ENCODE assay signal across 9 cellular contexts in the genomic region with DNA sequence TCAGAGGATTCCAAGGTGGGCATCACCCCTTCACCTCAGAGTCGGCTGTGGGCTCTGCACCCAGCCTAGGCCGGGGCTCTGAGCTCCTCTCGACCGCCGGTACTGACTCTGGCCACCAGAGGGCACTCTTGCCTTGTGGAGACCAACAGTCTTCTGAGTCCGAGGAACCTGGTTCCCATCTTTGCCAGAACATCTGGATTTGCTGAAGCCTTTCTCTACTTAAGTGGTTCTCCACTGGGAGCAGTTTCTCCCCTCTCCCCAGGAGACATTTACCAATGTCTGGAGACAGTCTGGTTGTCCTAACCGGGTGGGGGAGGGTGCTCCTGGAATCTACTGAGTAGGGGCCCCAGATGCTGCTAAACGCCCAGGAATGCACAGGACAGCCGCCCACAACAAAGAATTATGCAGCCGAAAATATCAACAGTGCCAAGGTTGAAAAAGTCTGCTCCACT. TPM values are rescaled to one million over a fixed set of nuclear protein-coding genes. Genes with fewer than 3 reads are reported as not detected.
DNase-seq lines count a peak whose midpoint lies in the region; ATAC-seq and FAIRE-seq lines count a peak whose summit lies in the region.
"Had no signal": no experiment of that assay in that cellular context is flagged by ENCODE, and none has a peak within 500 bp of the region (broad histone marks: within the 10 kb centered on the region; RNA-seq: fewer than 3 reads in every experiment).

No MANE protein-coding gene starts in this region.

- H3K4me1 Mint-ChIP-seq in activated T-cell treated with anti-CD3 and anti-CD28 coated beads, Interleukin-2, amount 50 U/mL, for 4 hours (ENCODE audit: low read depth) = peaks cover 5% of the 10 kb centered on the region
- H3K4me1 Mint-ChIP-seq in natural killer cell treated with Interleukin-12 subunit alpha and Interleukin-12 subunit beta and Interleukin-15 and Interleukin-18, amount 100 ng/mL, for 72 hours (ENCODE audit: low read depth in 2 of 2) = peaks cover 0 to 15% of the 10 kb centered on the region in 2 donors
- H3K4me1 Mint-ChIP-seq in stimulated activated effector memory CD8-positive, alpha-beta T cell treated with anti-CD3 and anti-CD28 coated beads, Interleukin-12 subunit alpha, Interleukin-12 subunit beta, amount 100 ng/mL, for 72 hours = peaks cover 8% of the 10 kb centered on the region

- H3K27ac Mint-ChIP-seq in natural killer cell treated with Interleukin-12 subunit alpha and Interleukin-12 subunit beta and Interleukin-15 and Interleukin-18, amount 100 ng/mL, for 72 hours = peak overlapping the region in 1 of 2 donors; percentile 61
- H3K27ac Mint-ChIP-seq in stimulated activated effector memory CD8-positive, alpha-beta T cell treated with anti-CD3 and anti-CD28 coated beads, Interleukin-12 subunit alpha, Interleukin-12 subunit beta, amount 100 ng/mL, for 72 hours = peak overlapping the region; percentile 43
- H3K27ac Mint-ChIP-seq: dendritic cell treated with granulocyte-macrophage colony-stimulating factor and Interleukin-4, amounts not matched to agents 40 ng/mL and 50 ng/mL, for 4 days had no signal

- DNase-seq in DMS53 treated with DMSO at 0.1 percent for 48 hours (lab: John Stamatoyannopoulos, UW; ENCODE audit: unreplicated experiment) = peak; percentile 49
- peak; percentile 48 for DNase-seq in Jurkat, Clone E6-1 (ENCODE audit: low read depth, low spot score)
- peak; percentile 48 for DNase-seq in RCC 7860 (ENCODE audit: low spot score)
- DNase-seq in activated T-cell treated with anti-CD3 and anti-CD28 coated beads, Interleukin-2, amount 50 U/mL, for 4 hours = peak; percentile 90
- peak; percentile 92 for DNase-seq in fibroblast of gingiva (ENCODE audit: low read depth)
- peak; percentile 83 for DNase-seq in natural killer cell treated with Interleukin-12 subunit alpha and Interleukin-12 subunit beta and Interleukin-15 and Interleukin-18, amount 100 ng/mL, for 72 hours (ENCODE audit: low spot score)
- peak; percentile 90 to 93 for DNase-seq in stimulated activated effector memory CD8-positive, alpha-beta T cell treated with anti-CD3 and anti-CD28 coated beads, Interleukin-12 subunit alpha, Interleukin-12 subunit beta, amount 100 ng/mL, for 72 hours (ENCODE audit: low spot score in 2 of 2)

- no peak overlapping the region for H3K4me3 Mint-ChIP-seq in activated T-cell treated with anti-CD3 and anti-CD28 coated beads, Interleukin-2, amount 50 U/mL, for 4 hours
- no peak overlapping the region for H3K4me3 Mint-ChIP-seq in natural killer cell treated with Interleukin-12 subunit alpha and Interleukin-12 subunit beta and Interleukin-15 and Interleukin-18, amount 100 ng/mL, for 72 hours
- no peak overlapping the region for H3K4me3 Mint-ChIP-seq in stimulated activated effector memory CD8-positive, alpha-beta T cell treated with anti-CD3 and anti-CD28 coated beads, Interleukin-12 subunit alpha, Interleukin-12 subunit beta, amount 100 ng/mL, for 72 hours
- H3K4me3 Mint-ChIP-seq: dendritic cell treated with granulocyte-macrophage colony-stimulating factor and Interleukin-4, amounts not matched to agents 40 ng/mL and 50 ng/mL, for 4 days had no signal

- peaks cover 6% of the 10 kb centered on the region for H3K27me3 Mint-ChIP-seq in activated T-cell treated with anti-CD3 and anti-CD28 coated beads, Interleukin-2, amount 50 U/mL, for 4 hours (ENCODE audit: low read depth)
- H3K27me3 Mint-ChIP-seq in natural killer cell treated with Interleukin-12 subunit alpha and Interleukin-12 subunit beta and Interleukin-15 and Interleukin-18, amount 100 ng/mL, for 72 hours = peaks cover 0 to 2% of the 10 kb centered on the region in 2 donors

- ATAC-seq in activated T-cell treated with anti-CD3 and anti-CD28 coated beads, Interleukin-2, amount 50 U/mL, for 4 hours = peak; percentile 82 to 86
- peak; percentile 78 to 85 for ATAC-seq in natural killer cell treated with Interleukin-12 subunit alpha and Interleukin-12 subunit beta and Interleukin-15 and Interleukin-18, amount 100 ng/mL, for 72 hours
- ATAC-seq in stimulated activated effector memory CD8-positive, alpha-beta T cell treated with anti-CD3 and anti-CD28 coated beads, Interleukin-12 subunit alpha, Interleukin-12 subunit beta, amount 100 ng/mL, for 72 hours = peak; percentile 84
- ATAC-seq in HG03457 (IDR thresholded peaks at IDR 0.05; ENCODE audit: unreplicated experiment) = no peak

- H3K9me3 Mint-ChIP-seq in activated T-cell treated with anti-CD3 and anti-CD28 coated beads, Interleukin-2, amount 50 U/mL, for 4 hours = no peaks in the 10 kb centered on the region
- no peaks in the 10 kb centered on the region for H3K9me3 Mint-ChIP-seq in natural killer cell treated with Interleukin-12 subunit alpha and Interleukin-12 subunit beta and Interleukin-15 and Interleukin-18, amount 100 ng/mL, for 72 hours
- no peaks in the 10 kb centered on the region for H3K9me3 Mint-ChIP-seq in stimulated activated effector memory CD8-positive, alpha-beta T cell treated with anti-CD3 and anti-CD28 coated beads, Interleukin-12 subunit alpha, Interleukin-12 subunit beta, amount 100 ng/mL, for 72 hours
- H3K9me3 Mint-ChIP-seq: dendritic cell treated with granulocyte-macrophage colony-stimulating factor and Interleukin-4, amounts not matched to agents 40 ng/mL and 50 ng/mL, for 4 days had no signal

- H3K4me3 ChIP-seq in Jurkat, Clone E6-1 (ENCODE audit: low read length) = no peak overlapping the region

- FAIRE-seq in RCC 7860 (lab: Jason Lieb, UNC) = no peak

- H3K36me3 Mint-ChIP-seq in activated T-cell treated with anti-CD3 and anti-CD28 coated beads, Interleukin-2, amount 50 U/mL, for 4 hours (ENCODE audit: insufficient read depth) = no peaks in the 10 kb centered on the region
- H3K36me3 Mint-ChIP-seq in natural killer cell treated with Interleukin-12 subunit alpha and Interleukin-12 subunit beta and Interleukin-15 and Interleukin-18, amount 100 ng/mL, for 72 hours = no peaks in the 10 kb centered on the region
- H3K36me3 Mint-ChIP-seq in stimulated activated effector memory CD8-positive, alpha-beta T cell treated with anti-CD3 and anti-CD28 coated beads, Interleukin-12 subunit alpha, Interleukin-12 subunit beta, amount 100 ng/mL, for 72 hours = no peaks in the 10 kb centered on the region

RNA-seq across cellular contexts. Expression of a gene that starts 9.4 kb away (rescaled TPM):
- polyA plus RNA-seq in Jurkat, Clone E6-1 (2012; ENCODE audit: insufficient read depth, insufficient read length) = not detected
- total RNA-seq in activated T-cell treated with anti-CD3 and anti-CD28 coated beads, Interleukin-2, amount 50 U/mL, for 4 hours = not detected
- 1 to 10 TPM; 1.7 to 3.6 TPM for total RNA-seq in natural killer cell treated with Interleukin-12 subunit alpha and Interleukin-12 subunit beta and Interleukin-15 and Interleukin-18, amount 100 ng/mL, for 72 hours

RNA-seq across cellular contexts. Expression of a gene that starts 44.7 kb away (rescaled TPM):
- polyA plus RNA-seq in Jurkat, Clone E6-1 (2012; ENCODE audit: insufficient read depth, insufficient read length) = 21.5 TPM
- 1 to 10 TPM; 1.4 to 1.8 (median 1.7) TPM for total RNA-seq in activated T-cell treated with anti-CD3 and anti-CD28 coated beads, Interleukin-2, amount 50 U/mL, for 4 hours
- total RNA-seq in natural killer cell treated with Interleukin-12 subunit alpha and Interleukin-12 subunit beta and Interleukin-15 and Interleukin-18, amount 100 ng/mL, for 72 hours = 1 to 10 TPM; 1.0 to 2.5 TPM

RNA-seq across cellular contexts. Expression of a gene that starts 48.0 kb away (rescaled TPM):
- polyA plus RNA-seq in Jurkat, Clone E6-1 (2012; ENCODE audit: insufficient read depth, insufficient read length) = 8.1 TPM
- total RNA-seq in activated T-cell treated with anti-CD3 and anti-CD28 coated beads, Interleukin-2, amount 50 U/mL, for 4 hours = 10 to 100 TPM; 20.3 to 23.5 (median 21.2) TPM
- 10 to 100 TPM; 45.8 to 63.0 TPM for total RNA-seq in natural killer cell treated with Interleukin-12 subunit alpha and Interleukin-12 subunit beta and Interleukin-15 and Interleukin-18, amount 100 ng/mL, for 72 hours
